In the genomic region with DNA sequence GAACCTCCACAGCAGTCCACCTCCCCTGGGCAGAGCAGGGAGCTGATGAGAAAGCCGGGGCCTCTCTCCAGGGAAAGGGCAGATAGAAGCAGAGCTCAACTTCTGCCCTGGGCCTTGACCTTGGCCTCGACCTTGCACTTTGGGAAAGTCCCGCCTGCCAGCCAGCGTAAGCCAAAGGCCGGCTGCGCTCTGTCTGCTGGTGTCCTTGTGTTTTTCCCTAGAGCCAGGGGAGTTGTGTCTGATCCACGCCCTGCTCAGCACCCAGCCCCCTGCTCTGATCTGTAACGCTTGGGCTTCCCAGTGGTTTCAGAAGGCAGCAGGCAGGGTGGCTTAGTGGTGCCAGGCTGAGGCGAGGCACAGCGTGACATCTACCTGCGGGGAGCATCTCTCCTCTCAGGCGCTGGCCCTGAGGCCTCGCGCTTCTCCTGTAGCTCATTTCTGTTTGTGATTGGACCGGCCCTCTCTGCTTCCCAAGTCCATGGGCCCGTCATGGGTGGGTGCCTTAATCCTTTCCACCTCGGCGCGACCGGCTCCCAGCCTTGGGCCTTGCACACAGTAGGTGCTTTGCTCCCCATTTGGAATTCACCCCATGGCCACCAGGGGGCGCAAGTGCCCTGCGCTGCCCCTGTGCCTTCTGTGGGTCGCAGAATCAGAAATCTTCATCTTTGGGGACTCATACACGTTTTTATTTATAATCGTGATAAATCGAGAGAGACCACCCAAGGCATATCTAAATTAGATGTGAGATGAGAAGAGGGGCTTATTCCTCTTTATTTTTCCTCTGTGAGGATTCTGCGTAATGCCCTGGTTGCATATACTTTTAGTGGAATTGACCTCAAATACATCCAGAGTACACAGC, we compare ENCODE assay signal across 8 cellular contexts. TPM values are rescaled to one million over a fixed set of nuclear protein-coding genes. Genes with fewer than 3 reads are reported as not detected.
DNase-seq lines count a peak whose midpoint lies in the region; ATAC-seq and TF ChIP-seq lines count a peak whose summit lies in the region.

No MANE protein-coding gene starts in this region.

- CTCF ChIA-PET in OCI-LY7 (lab: Charles Lee; ENCODE audit: unreplicated experiment): interaction anchor here (0.9 kb wide), 1 partner anchor 9 kb away, joined by 4 read pairs; no protein-coding TSS in a partner anchor

- H3K36me3 ChIP-seq in OCI-LY7 (ENCODE audit: insufficient read depth, low read length): no peaks in the 10 kb centered on the region

- POLR2A ChIA-PET in OCI-LY7 (lab: Charles Lee): interaction anchor here (0.5 to 1.4 kb wide), 2 partner anchors 42 to 140 kb away, joined by 3 to 5 read pairs; no protein-coding TSS in a partner anchor

- peak; percentile 47 for DNase-seq in ELR (ENCODE audit: low read depth)
- peak; percentile 51 for DNase-seq in OCI-LY7 (ENCODE audit: low spot score)
- DNase-seq in activated T-helper 9 cell treated with anti-CD3 and anti-CD28 coated beads, Interleukin-2, amount 50 U/mL, for 16 hours (ENCODE audit: low read depth): peak; percentile 56
- peak; percentile 74 for DNase-seq in iPS-NIHi7 (ENCODE audit: extremely low spot score)
- peak; percentile 39 to 48 for DNase-seq in stimulated activated CD8-positive, alpha-beta memory T cell treated with anti-CD3 and anti-CD28 coated beads, Interleukin-2, amount 100 ng/mL, for 1 hour (ENCODE audit: low read depth in 2 of 2)
- no peak for DNase-seq in globus pallidus (ENCODE audit: low spot score)
- DNase-seq in mucosa of gallbladder (ENCODE audit: low spot score): no peak

- no peak overlapping the region for H2AFZ ChIP-seq in OCI-LY7 (ENCODE audit: low read length)

- no peaks in the 10 kb centered on the region for H3K9me2 ChIP-seq in OCI-LY7 (ENCODE audit: insufficient read depth, low read length)

- H3K27ac ChIP-seq in OCI-LY7 (ENCODE audit: low read depth, low read length, poor library complexity, severe bottlenecking): no peak overlapping the region

- ATAC-seq in GM18502 (IDR thresholded peaks at IDR 0.05; ENCODE audit: poor library complexity, unreplicated experiment): no peak

- intact Hi-C loops in OCI-LY7 (cut with micrococcal nuclease; ENCODE audit: unreplicated experiment): loop anchor here (1.0 kb wide), 2 partner anchors 57 to 168 kb away; no protein-coding TSS in a partner anchor

- no peak overlapping the region for H3K4me2 ChIP-seq in OCI-LY7 (ENCODE audit: low read length)

- no TSS peak for BruUV-seq in OCI-LY7 (replicated peaks; lab: Mats Ljungman, UMichigan)

- no peaks in the 10 kb centered on the region for H3K79me2 ChIP-seq in OCI-LY7 (ENCODE audit: insufficient read depth, low read depth, low read length)

- no peaks in the 10 kb centered on the region for H3K4me1 ChIP-seq in OCI-LY7 (ENCODE audit: insufficient read depth, low read length, poor library complexity, severe bottlenecking)

- TF ChIP-seq CTCF in OCI-LY7 (conservative IDR thresholded peaks at IDR 0.05; ENCODE audit: low read length): peak; percentile 100

- no peaks in the 10 kb centered on the region for H4K20me1 ChIP-seq in OCI-LY7 (ENCODE audit: insufficient read depth, low read length)

- H3K9me3 ChIP-seq in OCI-LY7 (ENCODE audit: low read length): no peaks in the 10 kb centered on the region

- no peak overlapping the region for H3K4me3 ChIP-seq in OCI-LY7 (ENCODE audit: low read depth, low read length, poor library complexity, severe bottlenecking)

RNA-seq across cellular contexts. Expression of a gene that starts 24.2 kb away (rescaled TPM):
- total RNA-seq in OCI-LY7 (2014; rRNA removed; shearing (Covaris generic)): 13.8 and 14.3 TPM in 2 replicates
- 38.4 and 45.5 TPM in 2 replicates for total RNA-seq in OCI-LY7 (2022)
- 64.8 TPM for total RNA-seq in mucosa of gallbladder

RNA-seq across cellular contexts. Expression of a gene that starts 24.3 kb away (rescaled TPM):
- 3.5 and 6.0 TPM in 2 replicates for total RNA-seq in OCI-LY7 (2014; rRNA removed; shearing (Covaris generic))
- total RNA-seq in OCI-LY7 (2022) (2.9 and 4.1 TPM in 2 replicates), mucosa of gallbladder (16.3 TPM)

RNA-seq across cellular contexts. Expression of a gene that starts 26.1 kb away (rescaled TPM):
- not detected in 2 replicates for total RNA-seq in OCI-LY7 (2014; rRNA removed; shearing (Covaris generic))
- total RNA-seq in OCI-LY7 (2022) (not detected in 2 replicates), mucosa of gallbladder (0.29 TPM)

RNA-seq across cellular contexts. Expression of a gene that starts 49.0 kb away (rescaled TPM):
- total RNA-seq in OCI-LY7 (2014; rRNA removed; shearing (Covaris generic)): 312 and 313 TPM in 2 replicates
- total RNA-seq in OCI-LY7 (2022) (249 and 259 TPM in 2 replicates), mucosa of gallbladder (57.9 TPM)

Comparison
In these comparisons a context has a peak if more than half of its experiments do, and no peak if none do; other contexts are left out.
1. DNase-seq: peak in ELR (single experiment), OCI-LY7 (single experiment), activated T-helper 9 cell treated with anti-CD3 and anti-CD28 coated beads, Interleukin-2, amount 50 U/mL, for 16 hours (single experiment), iPS-NIHi7 (single experiment) and stimulated activated CD8-positive, alpha-beta memory T cell treated with anti-CD3 and anti-CD28 coated beads, Interleukin-2, amount 100 ng/mL, for 1 hour (2 of 2); none in globus pallidus (single experiment) and mucosa of gallbladder (single experiment).